Comparison of ENCODE assay signal across 13 cellular contexts in the genomic region with DNA sequence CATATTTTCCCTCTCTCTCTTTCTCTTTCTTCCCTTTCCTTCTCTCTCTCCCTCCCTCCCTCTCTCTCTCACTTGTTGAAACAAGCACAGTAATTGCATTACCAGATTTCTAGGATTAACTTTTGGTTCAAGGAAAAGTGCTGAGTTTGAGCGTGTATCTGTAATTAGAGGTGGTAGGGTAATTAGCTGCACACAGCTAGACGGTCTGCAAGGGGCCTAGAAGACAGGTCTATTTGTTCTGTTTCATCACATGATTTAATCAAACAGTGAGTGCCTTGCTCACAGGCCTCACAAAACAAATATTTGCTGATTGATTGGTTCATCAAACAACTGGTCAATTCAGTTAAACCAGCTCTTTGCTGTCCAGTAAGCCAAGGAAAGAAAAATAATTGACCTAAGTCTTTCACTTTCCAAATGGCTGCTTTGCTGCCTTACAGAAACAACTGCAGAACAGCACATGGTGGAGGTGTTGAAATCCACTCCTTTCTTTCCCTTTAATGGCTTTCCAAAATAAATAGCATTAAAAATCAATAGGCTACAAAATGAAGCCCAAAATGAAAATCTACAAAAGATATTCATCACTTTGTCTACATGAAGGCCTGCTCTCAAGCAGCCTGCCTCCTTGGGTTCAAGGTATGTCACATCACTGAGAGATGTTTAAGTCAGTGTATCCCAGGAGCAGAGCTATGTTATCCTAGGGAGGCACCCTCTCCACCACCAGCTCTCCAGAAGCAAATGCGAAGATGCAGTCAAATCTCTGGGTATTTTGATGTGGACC.
DNase-seq lines count a peak whose midpoint lies in the region; ATAC-seq, FAIRE-seq and TF ChIP-seq lines count a peak whose summit lies in the region.
"Had no signal": no experiment of that assay in that cellular context is flagged by ENCODE, and none has a peak within 500 bp of the region (broad histone marks: within the 10 kb centered on the region; RNA-seq: fewer than 3 reads in every experiment).

No MANE protein-coding gene starts in this region.

- H3K27me3 ChIP-seq in tibial nerve = no peaks in the 10 kb centered on the region

- no peak for TF ChIP-seq POLR2A in tibial nerve (IDR thresholded peaks at IDR 0.05)

- FAIRE-seq in islet of Langerhans (lab: Jason Lieb, UNC) = peak; percentile 100

- DNase-seq in HuH-7 (ENCODE audit: low spot score) (peak; percentile 37), NCI-H526 treated with DMSO at 0.1 percent for 48 hours (lab: John Stamatoyannopoulos, UW) (peak; percentile 10), tibial nerve (ENCODE audit: low spot score in 2 of 2) (no peak)
- no peak for DNase-seq in activated CD8-positive, alpha-beta memory T cell treated with anti-CD3 and anti-CD28 coated beads, Interleukin-2, amount 50 U/mL, for 48 hours
- DNase-seq: HFFc6; Karpas-422; NCI-H226; stimulated activated naive CD8-positive, alpha-beta T cell treated with anti-CD3 and anti-CD28 coated beads, Interleukin-15, Interleukin-2, amounts not matched to agents 100 U/mL and 50 U/mL, for 24 hours had no signal

- TF ChIP-seq CTCF in 22Rv1 (IDR thresholded peaks at IDR 0.05) = no peak
- no peak for TF ChIP-seq CTCF in tibial nerve (IDR thresholded peaks at IDR 0.05)

- H3K27ac ChIP-seq in 22Rv1 (peak overlapping the region; percentile 96), tibial nerve (no peak overlapping the region)

- no peaks in the 10 kb centered on the region for H3K9me3 ChIP-seq in tibial nerve

- H3K4me1 ChIP-seq in tibial nerve = peaks cover 0 to 14% (median 0%) of the 10 kb centered on the region in 4 donors

- no peak for ATAC-seq in GM19455 (IDR thresholded peaks at IDR 0.05; ENCODE audit: unreplicated experiment)
- ATAC-seq in GM18519 (IDR thresholded peaks at IDR 0.05; ENCODE audit: low FRiP score, unreplicated experiment) = no peak
- ATAC-seq: stimulated activated naive CD8-positive, alpha-beta T cell treated with anti-CD3 and anti-CD28 coated beads, Interleukin-15, Interleukin-2, amounts not matched to agents 100 U/mL and 50 U/mL, for 24 hours had no signal

- 69 to 76% methylated on average over 3 of the region's 3 CpGs for WGBS in tibial nerve, 2 donors

- no peak for TF ChIP-seq EP300 in tibial nerve (IDR thresholded peaks at IDR 0.05)

- no peak overlapping the region for H3K4me3 ChIP-seq in tibial nerve
- H3K4me3 ChIP-seq: lung had no signal

- H3K36me3 ChIP-seq in tibial nerve = no peaks in the 10 kb centered on the region

Comparison
In these comparisons a context has a peak if more than half of its experiments do, and no peak if none do; other contexts are left out.
1. DNase-seq: peak in HuH-7 (single experiment) and NCI-H526 treated with DMSO at 0.1 percent for 48 hours (single experiment); none in tibial nerve (0 of 2) and activated CD8-positive, alpha-beta memory T cell treated with anti-CD3 and anti-CD28 coated beads, Interleukin-2, amount 50 U/mL, for 48 hours (single experiment).